In the genomic region with DNA sequence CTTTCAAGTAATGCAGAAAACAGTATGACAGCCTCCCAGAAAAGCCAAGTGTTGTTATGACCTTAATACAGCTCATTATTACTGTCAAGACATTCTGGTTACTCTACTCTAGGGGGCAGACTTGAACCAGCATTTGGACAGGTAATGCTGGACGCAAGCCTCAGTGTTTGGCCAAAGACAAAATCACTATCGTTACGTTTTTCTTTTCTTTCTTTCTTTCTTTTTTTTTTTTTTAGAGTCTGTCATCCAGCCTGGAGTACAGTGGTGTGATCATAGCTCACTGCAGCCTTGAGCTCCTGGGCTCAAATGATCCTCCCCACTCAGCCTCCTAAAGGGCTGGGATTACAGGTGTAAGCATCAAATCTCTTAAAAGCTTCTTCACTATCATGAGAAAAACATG, we compare ENCODE assay signal across 8 cellular contexts. TPM values are rescaled to one million over a fixed set of nuclear protein-coding genes. Genes with fewer than 3 reads are reported as not detected.
DNase-seq lines count a peak whose midpoint lies in the region; ATAC-seq lines count a peak whose summit lies in the region.

No MANE protein-coding gene starts in this region.

- no peaks in the 10 kb centered on the region for H3K9me3 ChIP-seq in T-helper 17 cell (ENCODE audit: control insufficient read depth, low read length, poor library complexity, severe bottlenecking)

- no peak overlapping the region for H3K4me3 Mint-ChIP-seq in T-helper 17 cell

- peaks cover 18% of the 10 kb centered on the region for H3K27me3 Mint-ChIP-seq in T-helper 17 cell

- ATAC-seq in GM18511 (IDR thresholded peaks at IDR 0.05; ENCODE audit: unreplicated experiment) (peak; percentile 89), HG02852 (IDR thresholded peaks at IDR 0.05; ENCODE audit: unreplicated experiment) (peak; percentile 88), T-helper 17 cell (peak; percentile 60)

- no peak overlapping the region for H3K27ac Mint-ChIP-seq in T-helper 17 cell

- H3K4me1 Mint-ChIP-seq in T-helper 17 cell = peaks cover 15% of the 10 kb centered on the region

- DNase-seq in COLO668 (lab: John Stamatoyannopoulos, UW; ENCODE audit: unreplicated experiment) (peak; percentile 12), NCI-H1092 treated with DMSO at 0.1 percent for 48 hours (lab: John Stamatoyannopoulos, UW) (peak; percentile 59), T-helper 17 cell (no peak), fibroblast of the conjunctiva (ENCODE audit: low read depth) (peak; percentile 64), non-pigmented ciliary epithelial cell (ENCODE audit: low read depth) (peak; percentile 30)
- DNase-seq in effector CD8-positive, alpha-beta T cell (lab: John Stamatoyannopoulos, UW) = no peak

- H3K36me3 Mint-ChIP-seq in T-helper 17 cell (ENCODE audit: low read depth) = peaks cover 3% of the 10 kb centered on the region

RNA-seq across cellular contexts. Expression of gene TMEM45A, which starts 29.4 kb away (rescaled TPM):
- total RNA-seq in T-helper 17 cell = under 1 TPM; 0.17 to 0.65 TPM

Comparison
In these comparisons a context has a peak if more than half of its experiments do, and no peak if none do; other contexts are left out.
1. DNase-seq: peak in COLO668 (single experiment), NCI-H1092 treated with DMSO at 0.1 percent for 48 hours (single experiment), fibroblast of the conjunctiva (single experiment) and non-pigmented ciliary epithelial cell (single experiment); none in T-helper 17 cell (0 of 3) and effector CD8-positive, alpha-beta T cell (single experiment).
2. Peak in every context shown above with its lines, with median percentiles within 50 percentile points of each other: ATAC-seq.